ENCODE assay signal across 33 cellular contexts in the genomic region with DNA sequence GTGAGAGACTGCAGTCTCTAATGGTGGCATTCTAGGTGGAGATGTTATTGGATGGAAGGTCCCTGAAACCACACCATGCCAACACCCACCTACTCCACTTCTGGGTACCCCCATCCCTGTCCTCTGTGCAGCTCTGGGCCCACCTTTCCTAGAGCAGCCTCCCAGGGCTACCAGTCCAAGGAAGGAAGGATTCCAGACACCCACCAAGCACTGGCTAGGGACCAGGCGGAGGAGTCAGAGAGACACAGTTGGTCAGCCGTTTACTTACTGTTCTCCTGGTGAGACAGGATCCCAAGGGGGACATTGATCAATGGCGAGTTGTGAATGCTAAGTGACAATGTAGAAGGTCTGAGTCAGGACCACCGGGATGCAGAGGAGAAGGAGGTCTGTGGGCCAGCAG.
"Had no signal": no experiment of that assay in that cellular context is flagged by ENCODE, and none has a peak within 500 bp of the region (broad histone marks: within the 10 kb centered on the region; RNA-seq: fewer than 3 reads in every experiment).

No MANE protein-coding gene starts in this region.

- ATAC-seq: activated CD4-positive, CD25-positive, alpha-beta regulatory T cell treated with anti-CD3 and anti-CD28 coated beads, Interleukin-2, amount 50 U/mL, for 24 hours; activated CD8-positive, alpha-beta T cell treated with anti-CD3 and anti-CD28 coated beads, Interleukin-2, amount 10 ng/mL, durations not matched to agents 7 days and 5 days; activated naive CD8-positive, alpha-beta T cell treated with anti-CD3 and anti-CD28 coated beads, Interleukin-2, amount 50 U/mL, for 24 hours; body of pancreas; effector memory CD8-positive, alpha-beta T cell; esophagus mucosa; T-helper 17 cell had no signal

- H3K27me3 Mint-ChIP-seq: activated B cell treated with CpG ODN at 0.5 μM for 24 hours; activated naive CD8-positive, alpha-beta T cell treated with anti-CD3 and anti-CD28 coated beads, Interleukin-2, amount 50 U/mL, for 24 hours had no signal

- DNase-seq: activated B cell treated with CpG ODN at 0.5 μM for 24 hours; activated CD4-positive, alpha-beta memory T cell treated with anti-CD3 and anti-CD28 coated beads for 36 hours; activated CD4-positive, alpha-beta T cell treated with anti-CD3 and anti-CD28 coated beads for 48 hours; activated CD8-positive, alpha-beta T cell treated with anti-CD3 and anti-CD28 coated beads, Interleukin-2, amount 10 ng/mL, durations not matched to agents 7 days and 5 days; activated effector memory CD4-positive, alpha-beta T cell treated with anti-CD3 and anti-CD28 coated beads, Interleukin-2, amount 50 U/mL, for 16 hours; activated naive CD4-positive, alpha-beta T cell treated with anti-CD3 and anti-CD28 coated beads for 36 hours; activated naive CD8-positive, alpha-beta T cell treated with anti-CD3 and anti-CD28 coated beads for 36 hours; activated naive CD8-positive, alpha-beta T cell treated with anti-CD3 and anti-CD28 coated beads, Interleukin-2, amount 50 U/mL, for 24 hours; activated T-cell treated with anti-CD3 and anti-CD28 coated beads, Interleukin-2, amount 50 U/mL, for 1 hour; activated T-cell treated with anti-CD3 and anti-CD28 coated beads, Interleukin-2, amount 50 U/mL, for 48 hours; adrenal gland; amygdala; aorta; body of pancreas; cortex of kidney; dermis blood vessel endothelial cell; effector CD4-positive, alpha-beta T cell; effector memory CD8-positive, alpha-beta T cell; foreskin fibroblast; head of caudate nucleus; T-helper 1 cell; T-helper 17 cell; T1000; WERI-Rb-1 had no signal

- H3K36me3 Mint-ChIP-seq: activated CD4-positive, alpha-beta memory T cell treated with anti-CD3 and anti-CD28 coated beads for 36 hours; activated naive CD4-positive, alpha-beta T cell treated with anti-CD3 and anti-CD28 coated beads, Interleukin-2, amount 50 U/mL, for 24 hours; activated naive CD8-positive, alpha-beta T cell treated with anti-CD3 and anti-CD28 coated beads for 36 hours had no signal

- H3K27ac ChIP-seq: adrenal gland, body of pancreas, breast epithelium, cardiac muscle cell, WERI-Rb-1 had no signal

- H3K4me1 ChIP-seq: adrenal gland, breast epithelium had no signal

- H3K4me1 Mint-ChIP-seq: activated B cell treated with CpG ODN at 0.5 μM for 24 hours; activated naive CD4-positive, alpha-beta T cell treated with anti-CD3 and anti-CD28 coated beads, Interleukin-2, amount 50 U/mL, for 24 hours; activated naive CD8-positive, alpha-beta T cell treated with anti-CD3 and anti-CD28 coated beads for 36 hours; activated naive CD8-positive, alpha-beta T cell treated with anti-CD3 and anti-CD28 coated beads, Interleukin-2, amount 50 U/mL, for 24 hours; central memory CD8-positive, alpha-beta T cell had no signal

- H3K9me3 Mint-ChIP-seq: activated B cell treated with CpG ODN at 0.5 μM for 24 hours; activated CD4-positive, alpha-beta memory T cell treated with anti-CD3 and anti-CD28 coated beads for 36 hours; activated naive CD4-positive, alpha-beta T cell treated with anti-CD3 and anti-CD28 coated beads for 36 hours; activated naive CD4-positive, alpha-beta T cell treated with anti-CD3 and anti-CD28 coated beads, Interleukin-2, amount 50 U/mL, for 24 hours; activated naive CD8-positive, alpha-beta T cell treated with anti-CD3 and anti-CD28 coated beads for 36 hours; activated naive CD8-positive, alpha-beta T cell treated with anti-CD3 and anti-CD28 coated beads, Interleukin-2, amount 50 U/mL, for 24 hours; activated T-helper 1 cell treated with anti-CD3 and anti-CD28 coated beads, Interleukin-12 subunit alpha, Interleukin-12 subunit beta, Interleukin-2, Interleukin-4 antibody, amounts not matched to agents 30 ng/mL and 10 ng/mL and 1 ng/mL, durations not matched to agents 14 hours and 24 hours and 36 hours; activated T-helper 2 cell treated with anti-CD3 and anti-CD28 coated beads, Interferon-gamma antibody, Interleukin-2, Interleukin-4, amounts not matched to agents 10 μg/mL and 5 μg/mL and 100 μg/mL, durations not matched to agents 14 hours and 24 hours and 36 hours; central memory CD8-positive, alpha-beta T cell; effector memory CD8-positive, alpha-beta T cell; T-helper 2 cell treated with Interferon-gamma antibody and Interleukin-4, amounts not matched to agents 5 μg/mL and 100 μg/mL, for 36 hours had no signal

- H3K27ac Mint-ChIP-seq: activated B cell treated with CpG ODN at 0.5 μM for 24 hours; activated CD4-positive, alpha-beta memory T cell treated with anti-CD3 and anti-CD28 coated beads for 36 hours; activated CD8-positive, alpha-beta T cell treated with anti-CD3 and anti-CD28 coated beads, Interleukin-2, amount 10 ng/mL, durations not matched to agents 7 days and 5 days; activated naive CD4-positive, alpha-beta T cell treated with anti-CD3 and anti-CD28 coated beads for 36 hours; activated naive CD4-positive, alpha-beta T cell treated with anti-CD3 and anti-CD28 coated beads, Interleukin-2, amount 50 U/mL, for 24 hours; activated naive CD8-positive, alpha-beta T cell treated with anti-CD3 and anti-CD28 coated beads for 36 hours; activated naive CD8-positive, alpha-beta T cell treated with anti-CD3 and anti-CD28 coated beads, Interleukin-2, amount 50 U/mL, for 24 hours; activated T-helper 1 cell treated with anti-CD3 and anti-CD28 coated beads, Interleukin-12 subunit alpha, Interleukin-12 subunit beta, Interleukin-2, Interleukin-4 antibody, amounts not matched to agents 30 ng/mL and 10 ng/mL and 1 ng/mL, durations not matched to agents 14 hours and 24 hours and 36 hours; activated T-helper 2 cell treated with anti-CD3 and anti-CD28 coated beads, Interferon-gamma antibody, Interleukin-2, Interleukin-4, amounts not matched to agents 10 μg/mL and 5 μg/mL and 100 μg/mL, durations not matched to agents 14 hours and 24 hours and 36 hours; effector memory CD8-positive, alpha-beta T cell; T-helper 17 cell; T-helper 2 cell treated with Interferon-gamma antibody and Interleukin-4, amounts not matched to agents 5 μg/mL and 100 μg/mL, for 36 hours had no signal

- H3K36me3 ChIP-seq: adrenal gland, breast epithelium, cardiac muscle cell, WERI-Rb-1 had no signal

- H3K9me3 ChIP-seq: adrenal gland, body of pancreas, breast epithelium had no signal

- H3K4me3 ChIP-seq: adrenal gland, body of pancreas, breast epithelium, cardiac muscle cell had no signal

- H3K27me3 ChIP-seq: adrenal gland, body of pancreas, breast epithelium had no signal

- H3K4me3 Mint-ChIP-seq: activated B cell treated with CpG ODN at 0.5 μM for 24 hours; activated CD4-positive, alpha-beta memory T cell treated with anti-CD3 and anti-CD28 coated beads for 36 hours; activated CD8-positive, alpha-beta T cell treated with anti-CD3 and anti-CD28 coated beads, Interleukin-2, amount 10 ng/mL, durations not matched to agents 7 days and 5 days; activated naive CD4-positive, alpha-beta T cell treated with anti-CD3 and anti-CD28 coated beads for 36 hours; activated naive CD4-positive, alpha-beta T cell treated with anti-CD3 and anti-CD28 coated beads, Interleukin-2, amount 50 U/mL, for 24 hours; activated naive CD8-positive, alpha-beta T cell treated with anti-CD3 and anti-CD28 coated beads for 36 hours; activated naive CD8-positive, alpha-beta T cell treated with anti-CD3 and anti-CD28 coated beads, Interleukin-2, amount 50 U/mL, for 24 hours; activated T-helper 1 cell treated with anti-CD3 and anti-CD28 coated beads, Interleukin-12 subunit alpha, Interleukin-12 subunit beta, Interleukin-2, Interleukin-4 antibody, amounts not matched to agents 30 ng/mL and 10 ng/mL and 1 ng/mL, durations not matched to agents 14 hours and 24 hours and 36 hours; central memory CD8-positive, alpha-beta T cell; effector memory CD8-positive, alpha-beta T cell; T-helper 17 cell; T-helper 2 cell treated with Interferon-gamma antibody and Interleukin-4, amounts not matched to agents 5 μg/mL and 100 μg/mL, for 36 hours had no signal
